In genomic region chrX:136273986-136274385, GRCh38 we compare ENCODE assay signal across 21 cellular contexts. TPM values are rescaled to one million over a fixed set of nuclear protein-coding genes. Genes with fewer than 3 reads are reported as not detected.
DNase-seq lines count a peak whose midpoint lies in the region; ATAC-seq and TF ChIP-seq lines count a peak whose summit lies in the region.
"Had no signal": no experiment of that assay in that cellular context is flagged by ENCODE, and none has a peak within 500 bp of the region (broad histone marks: within the 10 kb centered on the region; RNA-seq: fewer than 3 reads in every experiment).

No MANE protein-coding gene starts in this region.

- H3K36me3 ChIP-seq in psoas muscle (ENCODE audit: insufficient read depth in 1 of 2, low read depth in 1 of 2): no peaks in the 10 kb centered on the region
- H3K36me3 ChIP-seq: BLaER1 treated with 17β-estradiol and CSF1 and Interleukin-3, amounts not matched to agents 10 nM and 100 nM; HAP-1 had no signal

- WGBS in right cardiac atrium: 95% methylated on average over 1 of the region's 1 CpG
- WGBS in psoas muscle, 3 donors: 76 to 92% (median 85%) methylated on average over 1 of the region's 1 CpG

- intact Hi-C loops in Right ventricle myocardium superior (cut with DNase I): no loop called here
- intact Hi-C loops in right cardiac atrium (cut with DNase I): no loop called here
- intact Hi-C loops in psoas muscle (cut with DNase I): loop anchor here in 1 of 2 donors (10.0 kb wide), 1 partner anchor 301 kb away; no protein-coding TSS in a partner anchor

- H3K9me3 ChIP-seq in right cardiac atrium (ENCODE audit: control insufficient read depth, low read length) (no peaks in the 10 kb centered on the region), psoas muscle (no peaks in the 10 kb centered on the region)
- H3K9me3 ChIP-seq: HAP-1 had no signal

- TF ChIP-seq CTCF in psoas muscle (IDR thresholded peaks at IDR 0.05): no peak

- no peaks in the 10 kb centered on the region for H3K4me1 ChIP-seq in right cardiac atrium (ENCODE audit: control insufficient read depth, insufficient read depth, low read length)
- no peaks in the 10 kb centered on the region for H3K4me1 ChIP-seq in psoas muscle
- H3K4me1 ChIP-seq: HAP-1 had no signal

- peak; percentile 56 for ATAC-seq in Right ventricle myocardium superior (ENCODE audit: poor library complexity)
- no peak for ATAC-seq in right cardiac atrium
- ATAC-seq in psoas muscle: peak in 1 of 4 donors; percentile 8
- ATAC-seq: activated CD4-positive, CD25-positive, alpha-beta regulatory T cell treated with anti-CD3 and anti-CD28 coated beads, Interleukin-2, amount 50 U/mL, for 24 hours; activated CD8-positive, alpha-beta T cell treated with anti-CD3 and anti-CD28 coated beads, Interleukin-2, amount 10 ng/mL, durations not matched to agents 7 days and 5 days; stimulated activated memory B cell treated with anti-CD40 and anti-IgM and Interleukin-4, amounts not matched to agents 10 μg/mL and 1 μg/mL and 100 μg/mL, for 72 hours had no signal

- no peaks in the 10 kb centered on the region for H3K27me3 ChIP-seq in right cardiac atrium (ENCODE audit: control insufficient read depth, insufficient read depth)
- H3K27me3 ChIP-seq in psoas muscle (ENCODE audit: insufficient read depth in 3 of 3, low read length in 2 of 3): no peaks in the 10 kb centered on the region

- no peak for DNase-seq in Right ventricle myocardium superior
- no peak for DNase-seq in right cardiac atrium
- DNase-seq in NCI-H1417 (lab: John Stamatoyannopoulos, UW): peak in 2 of 3 experiments; percentile 14 to 73
- DNase-seq in NCI-H774 (lab: John Stamatoyannopoulos, UW): peak; percentile 78
- DNase-seq in psoas muscle: no peak
- DNase-seq in GM19238 (ENCODE audit: insufficient read length, low spot score): no peak
- DNase-seq in KG1 (lab: John Stamatoyannopoulos, UW): no peak
- DNase-seq: activated CD8-positive, alpha-beta T cell treated with anti-CD3 and anti-CD28 coated beads, Interleukin-2, amount 10 ng/mL, durations not matched to agents 7 days and 5 days; activated effector memory CD4-positive, alpha-beta T cell treated with anti-CD3 and anti-CD28 coated beads, Interleukin-2, amount 50 U/mL, for 16 hours; COR-L47; stimulated activated CD4-positive, alpha-beta T cell treated with anti-CD3 and anti-CD28 coated beads, Interleukin-2, amount 100 ng/mL, for 48 hours; T-helper 1 cell had no signal

- H3K4me3 ChIP-seq in right cardiac atrium (ENCODE audit: low read length): no peak overlapping the region
- peak overlapping the region; percentile 17 for H3K4me3 ChIP-seq in psoas muscle
- H3K4me3 ChIP-seq: BLaER1 treated with 17β-estradiol and CSF1 and Interleukin-3, amounts not matched to agents 10 nM and 100 nM; HAP-1 had no signal

- H3K27ac ChIP-seq in right cardiac atrium (ENCODE audit: low read length) (no peak overlapping the region), psoas muscle (peak overlapping the region; percentile 27)
- H3K27ac ChIP-seq: BLaER1 treated with 17β-estradiol and CSF1 and Interleukin-3, amounts not matched to agents 10 nM and 100 nM; KMS-11 had no signal

RNA-seq across cellular contexts. Expression of gene MAP7D3, which starts 22.8 kb away (rescaled TPM):
- 11.4 TPM for total RNA-seq in Right ventricle myocardium superior
- 10 to 100 TPM in 3 of 4 donors, 1 to 10 TPM in 1; 8.7 to 13.8 (median 12.0) TPM for total RNA-seq in right cardiac atrium
- 5.9 TPM for polyA plus RNA-seq in right cardiac atrium
- 10 to 100 TPM in 3 of 4 donors, 1 to 10 TPM in 1; 7.6 to 14.8 (median 10.6) TPM for total RNA-seq in psoas muscle
- 1 to 10 TPM; 4.6 to 8.0 (median 6.2) TPM for polyA plus RNA-seq in psoas muscle

RNA-seq across cellular contexts. Expression of gene ADGRG4, which starts 26.8 kb away (rescaled TPM):
- total RNA-seq in Right ventricle myocardium superior (not detected), right cardiac atrium (not detected), psoas muscle (under 1 TPM in 3 of 4 donors, not detected in 1; 0.05 to 0.12 (median 0.06) TPM)
- polyA plus RNA-seq in right cardiac atrium (not detected), psoas muscle (not detected)
- total RNA-seq: activated CD8-positive, alpha-beta T cell treated with anti-CD3 and anti-CD28 coated beads, Interleukin-2, amount 10 ng/mL, durations not matched to agents 7 days and 5 days; kidney epithelial cell; myocyte; SK-MEL-5 had no signal
- polyA plus RNA-seq: AG04450 had no signal

Comparison
In these comparisons a context has a peak if more than half of its experiments do, and no peak if none do; other contexts are left out.
1. DNase-seq: peak in NCI-H1417 (2 of 3) and NCI-H774 (single experiment); none in Right ventricle myocardium superior (single experiment), right cardiac atrium (0 of 3), psoas muscle (0 of 2), GM19238 (single experiment) and KG1 (single experiment).